7 cellular contexts compared by ENCODE assay signal in the genomic region with DNA sequence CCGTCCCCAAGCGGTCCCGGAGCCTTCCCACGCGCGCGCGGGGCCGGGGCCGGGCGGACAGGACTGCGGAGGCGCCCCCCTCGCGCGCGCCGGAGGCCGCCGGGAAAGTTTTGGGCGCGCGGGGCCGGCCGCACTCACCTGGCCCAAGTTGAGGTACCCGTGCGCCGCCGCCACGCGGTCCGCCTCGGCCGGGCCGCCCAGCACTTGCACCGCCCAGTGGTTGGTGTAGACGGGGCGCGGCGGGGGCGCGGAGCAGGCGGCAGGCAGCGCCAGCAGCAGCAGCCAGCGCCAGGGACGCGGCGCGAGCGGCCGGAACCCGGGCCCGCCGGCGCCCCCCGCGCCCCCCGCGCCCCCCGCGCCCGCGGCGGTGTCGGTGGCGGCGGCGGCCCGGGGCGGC. TPM values are rescaled to one million over a fixed set of nuclear protein-coding genes. Genes with fewer than 3 reads are reported as not detected.
A peak's percentile ranks its signal among the peaks of the same experiment; 100 is the strongest.
DNase-seq lines count a peak whose midpoint lies in the region; ATAC-seq and TF ChIP-seq lines count a peak whose summit lies in the region.

No MANE protein-coding gene starts in this region.

- peak; percentile 72 for DNase-seq in GM13976 (ENCODE audit: low spot score)
- peak; percentile 73 for DNase-seq in MG63
- DNase-seq in ovary, result peak in 3 of 5 donors; percentile 46 to 60 (median 52)
- DNase-seq in CD14-positive monocyte (ENCODE audit: low spot score), result no peak
- DNase-seq in NCI-H146 treated with DMSO at 0.1 percent for 48 hours (lab: John Stamatoyannopoulos, UW; ENCODE audit: unreplicated experiment), result no peak

- H3K36me3 ChIP-seq in MG63 (peaks cover 18% of the 10 kb centered on the region), ectodermal cell (ENCODE audit: control insufficient read depth, insufficient read depth, low read length) (no peaks in the 10 kb centered on the region), ovary (no peaks in the 10 kb centered on the region)

- H3K27ac ChIP-seq in ectodermal cell (ENCODE audit: insufficient read depth, low read depth, low read length, poor library complexity, severe bottlenecking), result no peak overlapping the region
- H3K27ac ChIP-seq in ovary, result no peak overlapping the region

- peaks cover 53 to 82% (median 63%) of the 10 kb centered on the region in 3 donors for H3K27me3 Mint-ChIP-seq in CD14-positive monocyte (ENCODE audit: low read depth in 3 of 3)

- no peaks in the 10 kb centered on the region for H3K4me1 Mint-ChIP-seq in CD14-positive monocyte

- H3K9me3 ChIP-seq in MG63, result no peaks in the 10 kb centered on the region
- no peaks in the 10 kb centered on the region for H3K9me3 ChIP-seq in ectodermal cell (ENCODE audit: control insufficient read depth, low read length)
- no peaks in the 10 kb centered on the region for H3K9me3 ChIP-seq in ovary

- H3K9me3 Mint-ChIP-seq in CD14-positive monocyte, result peaks cover 0 to 6% (median 1%) of the 10 kb centered on the region in 7 donors

- peak overlapping the region; percentile 19; the same call in 1 of the 2 replicates for H3K4me3 ChIP-seq in MG63
- H3K4me3 ChIP-seq in ectodermal cell (ENCODE audit: insufficient read depth, low read depth, low read length), result peak overlapping the region; percentile 16
- H3K4me3 ChIP-seq in ovary, result peak overlapping the region; percentile 10

- H3K27me3 ChIP-seq in MG63 (no peaks in the 10 kb centered on the region), ectodermal cell (ENCODE audit: control insufficient read depth, insufficient read depth, low read length, poor library complexity, severe bottlenecking) (peaks cover 37% of the 10 kb centered on the region), ovary (no peaks in the 10 kb centered on the region)

- H3K4me1 ChIP-seq in ectodermal cell (ENCODE audit: control insufficient read depth, insufficient read depth, low read length) (peaks cover 27% of the 10 kb centered on the region), ovary (ENCODE audit: insufficient read depth) (no peaks in the 10 kb centered on the region)

- no peak overlapping the region for H3K27ac Mint-ChIP-seq in CD14-positive monocyte

- no peak for TF ChIP-seq CTCF in GM13976 (IDR thresholded peaks at IDR 0.05; ENCODE audit: borderline replicate concordance, control extremely low read depth, extremely low read depth, insufficient read depth, missing control alignments)
- TF ChIP-seq CTCF in ovary (IDR thresholded peaks at IDR 0.05), result no peak
- no peak for TF ChIP-seq CTCF in CD14-positive monocyte (IDR thresholded peaks at IDR 0.05)

- no peak for TF ChIP-seq POLR2A in ovary (IDR thresholded peaks at IDR 0.05)

- no peak for ATAC-seq in HG03039 (IDR thresholded peaks at IDR 0.05; ENCODE audit: unreplicated experiment)

- no peak for TF ChIP-seq EP300 in ovary (IDR thresholded peaks at IDR 0.05)

- WGBS in ectodermal cell, 2 experiments, result 0% methylated on average over 70 of the region's 70 CpGs
- WGBS in ovary, 3 donors, result 0 to 1% (median 1%) methylated on average over 8 to 68 of the region's 70 CpGs

- in situ Hi-C loops in GM13976 (cut with MboI; ENCODE audit: low sequenced_read_pairs, unreplicated experiment), result no loop called here

- H3K36me3 Mint-ChIP-seq in CD14-positive monocyte, result peaks cover 0 to 3% of the 10 kb centered on the region in 2 donors

- H3K4me3 Mint-ChIP-seq in CD14-positive monocyte, result no peak overlapping the region

- intact Hi-C loops in ovary (cut with DNase I), result no loop called here
- intact Hi-C loops in CD14-positive monocyte (cut with micrococcal nuclease), result no loop called here

RNA-seq across cellular contexts. Expression of a gene that starts 0.3 kb away (rescaled TPM):
- 31.3 and 48.8 TPM in 2 replicates for total RNA-seq in MG63 (2014; rRNA removed; shearing (Covaris generic); ENCODE audit: low replicate concordance)
- polyA plus RNA-seq in ectodermal cell (2013, experiment 1 of 4), result 6.8 TPM
- 6.3 TPM for polyA plus RNA-seq in ectodermal cell (2013, experiment 2 of 4)
- polyA plus RNA-seq in ectodermal cell (2013, experiment 3 of 4), result 6.8 TPM
- polyA plus RNA-seq in ectodermal cell (2013, experiment 4 of 4), result 5.6 TPM
- total RNA-seq in ovary, result 10 to 100 TPM in 4 of 7 donors, 1 to 10 TPM in 3; 3.9 to 25.4 (median 13.0) TPM
- polyA plus RNA-seq in ovary, result 10 to 100 TPM in 1 of 2 donors, 1 to 10 TPM in 1; 3.8 to 26.0 TPM
- under 1 TPM; 0.05 to 0.10 TPM for polyA plus RNA-seq in CD14-positive monocyte

Comparison
In these comparisons a context has a peak if more than half of its experiments do, and no peak if none do; other contexts are left out.
1. DNase-seq: peak in GM13976 (single experiment), MG63 (single experiment) and ovary (3 of 5); none in CD14-positive monocyte (single experiment) and NCI-H146 treated with DMSO at 0.1 percent for 48 hours (single experiment).
2. Peak in every context shown above with its lines, with median percentiles within 50 percentile points of each other: H3K4me3 ChIP-seq.